Comparison of ENCODE assay signal across 8 cellular contexts in genomic region chr6:164106345-164106769, GRCh38.
A peak's percentile ranks its signal among the peaks of the same experiment; 100 is the strongest.
DNase-seq lines count a peak whose midpoint lies in the region; ATAC-seq and TF ChIP-seq lines count a peak whose summit lies in the region.

No MANE protein-coding gene starts in this region.

- DNase-seq in AG08395 (ENCODE audit: low spot score), result peak; percentile 25
- DNase-seq in UCSD-AML1 (lab: John Stamatoyannopoulos, UW; ENCODE audit: unreplicated experiment), result peak; percentile 58
- DNase-seq in iPS-NIHi7 (ENCODE audit: extremely low spot score), result peak; percentile 69
- no peak for DNase-seq in T-helper 1 cell
- DNase-seq in SKM-1 (lab: John Stamatoyannopoulos, UW; ENCODE audit: unreplicated experiment), result no peak
- DNase-seq in DMS79 treated with DMSO at 0.1 percent for 48 hours (lab: John Stamatoyannopoulos, UW), result no peak
- DNase-seq in CD14-positive monocyte (ENCODE audit: low spot score), result no peak

- H3K4me3 Mint-ChIP-seq in CD14-positive monocyte, result no peak overlapping the region

- no peak overlapping the region for H3K27ac Mint-ChIP-seq in CD14-positive monocyte

- peaks cover 22% of the 10 kb centered on the region for H3K4me1 Mint-ChIP-seq in CD14-positive monocyte

- peak; percentile 50 for ATAC-seq in GM21515 (IDR thresholded peaks at IDR 0.05; ENCODE audit: unreplicated experiment)

- H3K36me3 Mint-ChIP-seq in CD14-positive monocyte, result no peaks in the 10 kb centered on the region

- H3K9me3 Mint-ChIP-seq in CD14-positive monocyte, result peaks cover 0 to 8% (median 2%) of the 10 kb centered on the region in 7 donors

- intact Hi-C loops in CD14-positive monocyte (cut with micrococcal nuclease), result no loop called here

- TF ChIP-seq CTCF in CD14-positive monocyte (IDR thresholded peaks at IDR 0.05), result no peak

- peaks cover 12 to 27% (median 27%) of the 10 kb centered on the region in 3 donors for H3K27me3 Mint-ChIP-seq in CD14-positive monocyte (ENCODE audit: low read depth in 3 of 3)

Comparison
In these comparisons a context has a peak if more than half of its experiments do, and no peak if none do; other contexts are left out.
1. DNase-seq: peak in AG08395 (single experiment), UCSD-AML1 (single experiment) and iPS-NIHi7 (single experiment); none in T-helper 1 cell (0 of 5), SKM-1 (single experiment), DMS79 treated with DMSO at 0.1 percent for 48 hours (single experiment) and CD14-positive monocyte (single experiment).